10 cellular contexts compared by ENCODE assay signal in genomic region chr2:38073211-38074005, GRCh38. TPM values are rescaled to one million over a fixed set of nuclear protein-coding genes. Genes with fewer than 3 reads are reported as not detected.
A peak's percentile ranks its signal among the peaks of the same experiment; 100 is the strongest.
DNase-seq lines count a peak whose midpoint lies in the region; ATAC-seq and TF ChIP-seq lines count a peak whose summit lies in the region.
"Had no signal": no experiment of that assay in that cellular context is flagged by ENCODE, and none has a peak within 500 bp of the region (broad histone marks: within the 10 kb centered on the region; RNA-seq: fewer than 3 reads in every experiment).

No MANE protein-coding gene starts in this region.

- peaks cover 39% of the 10 kb centered on the region for H3K4me1 Mint-ChIP-seq in WTC11

- peak overlapping the region; percentile 62 for H3K9ac ChIP-seq in ES-I3 (ENCODE audit: low read depth, low read length)

- 22% methylated on average over 32 of the region's 32 CpGs for WGBS in prostate gland

- no peaks in the 10 kb centered on the region for H3K27me3 ChIP-seq in prostate gland (replicated peaks; ENCODE audit: insufficient read depth)

- ATAC-seq in WTC11 (peak; percentile 17), GM21723 (IDR thresholded peaks at IDR 0.05; ENCODE audit: unreplicated experiment) (no peak)

- POLR2A ChIA-PET in WTC11 (lab: Charles Lee) = no interaction called here

- peaks cover 71% of the 10 kb centered on the region for H3K27me3 Mint-ChIP-seq in WTC11 (ENCODE audit: low read depth)

- peak overlapping the region; percentile 73 for H3K4me3 Mint-ChIP-seq in WTC11

- peak; percentile 59 for DNase-seq in WTC11 (ENCODE audit: low spot score)
- DNase-seq in fibroblast of the aortic adventitia (ENCODE audit: low read depth) = peak; percentile 61
- no peak for DNase-seq in prostate gland (ENCODE audit: low spot score)
- no peak for DNase-seq in stimulated activated CD4-positive, alpha-beta T cell treated with anti-CD3 and anti-CD28 coated beads, Interleukin-2, amount 100 ng/mL, for 48 hours
- DNase-seq in posterior cingulate gyrus = no peak
- DNase-seq in NK-92 (lab: John Stamatoyannopoulos, UW; ENCODE audit: unreplicated experiment) = no peak
- DNase-seq: head of caudate nucleus, NCI-H1694 treated with DMSO at 0.1 percent for 48 hours had no signal

- H3K27ac ChIP-seq in prostate gland = peak overlapping the region; percentile 85 to 87

- intact Hi-C loops in prostate gland (cut with DNase I) (no loop called here), posterior cingulate gyrus (cut with DNase I) (no loop called here)

- H3K9me3 ChIP-seq in ES-I3 (ENCODE audit: control insufficient read depth, insufficient read depth, low read length) (no peaks in the 10 kb centered on the region), prostate gland (no peaks in the 10 kb centered on the region)

- H3K36me3 ChIP-seq in ES-I3 (ENCODE audit: insufficient read depth, low read length) = no peaks in the 10 kb centered on the region
- no peaks in the 10 kb centered on the region for H3K36me3 ChIP-seq in prostate gland

- TF ChIP-seq POLR2A in prostate gland (IDR thresholded peaks at IDR 0.05) = no peak

- no peak overlapping the region for H3K27ac Mint-ChIP-seq in WTC11

- H3K4me3 ChIP-seq in fibroblast of the aortic adventitia (ENCODE audit: low read depth, low read length) (peak overlapping the region; percentile 70), prostate gland (peak overlapping the region; percentile 53 to 57)

- CTCF ChIA-PET in WTC11 (lab: Charles Lee) = no interaction called here

- H3K4me1 ChIP-seq in ES-I3 (ENCODE audit: insufficient read depth, low read length) (peaks cover 6% of the 10 kb centered on the region), prostate gland (replicated peaks) (peaks cover 3% of the 10 kb centered on the region)

- no peaks in the 10 kb centered on the region for H3K9me3 Mint-ChIP-seq in WTC11

- TF ChIP-seq CTCF in WTC11 (IDR thresholded peaks at IDR 0.05) (no peak), fibroblast of the aortic adventitia (IDR thresholded peaks at IDR 0.05; ENCODE audit: insufficient read depth, low read length) (no peak), prostate gland (IDR thresholded peaks at IDR 0.05) (no peak)

- H3K36me3 Mint-ChIP-seq in WTC11 = 0 out of 2 replicates have a peak, but pooled peaks cover 3% of the 10 kb centered on the region

TF ChIP-seq in WTC11, 78 proteins besides CTCF, POLR2A, EP300 and RAD21:
- TF ChIP-seq AFF4 (CRISPR knock-in tag; IDR thresholded peaks at IDR 0.05; ENCODE audit: borderline replicate concordance) = no peak
- no peak for TF ChIP-seq ERG (CRISPR knock-in tag; IDR thresholded peaks at IDR 0.05)
- no peak for TF ChIP-seq ELF4 (CRISPR knock-in tag; IDR thresholded peaks at IDR 0.05; ENCODE audit: low read depth)
- TF ChIP-seq ZNF532 (CRISPR knock-in tag; IDR thresholded peaks at IDR 0.05; ENCODE audit: borderline replicate concordance) = no peak
- no peak for TF ChIP-seq MXD4 (CRISPR knock-in tag; IDR thresholded peaks at IDR 0.05; ENCODE audit: borderline replicate concordance)

RNA-seq across cellular contexts. Expression of gene CYP1B1, which starts 2.5 kb away (rescaled TPM):
- total RNA-seq in WTC11 (2021) (2.9 to 4.2 TPM (median 4.1 TPM) in 3 replicates), fibroblast of the aortic adventitia (ENCODE audit: low replicate concordance) (146 and 199 TPM in 2 replicates), prostate gland (100 to 1,000 TPM in 1 of 2 donors, 10 to 100 TPM in 1; 19.4 to 289 TPM)

Comparison
In these comparisons a context has a peak if more than half of its experiments do, and no peak if none do; other contexts are left out.
1. DNase-seq: peak in WTC11 (single experiment) and fibroblast of the aortic adventitia (single experiment); none in prostate gland (single experiment), stimulated activated CD4-positive, alpha-beta T cell treated with anti-CD3 and anti-CD28 coated beads, Interleukin-2, amount 100 ng/mL, for 48 hours (0 of 2), posterior cingulate gyrus (0 of 10) and NK-92 (single experiment).